13 cellular contexts compared by ENCODE assay signal in the genomic region with DNA sequence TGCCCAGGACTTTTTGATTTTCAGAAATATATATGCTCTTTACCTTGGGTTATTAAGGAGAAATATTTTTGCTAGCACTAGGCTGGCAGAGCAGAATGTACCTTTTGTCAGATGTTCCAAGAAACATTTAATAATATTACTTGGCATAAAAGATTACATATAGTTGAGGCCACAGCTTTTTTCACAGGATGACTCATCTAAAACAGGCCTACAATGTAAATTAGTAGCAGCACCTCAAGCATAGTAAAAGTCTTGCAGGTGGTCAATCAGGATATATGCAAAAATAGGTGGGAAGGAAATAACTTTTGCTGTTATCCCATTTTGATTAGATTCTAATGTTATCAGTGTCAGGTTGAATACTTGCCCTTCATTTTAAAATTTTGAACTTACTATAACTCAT. TPM values are rescaled to one million over a fixed set of nuclear protein-coding genes. Genes with fewer than 3 reads are reported as not detected.
DNase-seq lines count a peak whose midpoint lies in the region; ATAC-seq and TF ChIP-seq lines count a peak whose summit lies in the region.
"Had no signal": no experiment of that assay in that cellular context is flagged by ENCODE, and none has a peak within 500 bp of the region (broad histone marks: within the 10 kb centered on the region; RNA-seq: fewer than 3 reads in every experiment).

No MANE protein-coding gene starts in this region.

- no peak overlapping the region for H3K4ac ChIP-seq in neuronal stem cell (ENCODE audit: low read length)

- peak overlapping the region; percentile 61 for H2AFZ ChIP-seq in neuronal stem cell (ENCODE audit: low read length)

- peaks cover 0 to 2% of the 10 kb centered on the region in 2 donors for H3K9me3 ChIP-seq in neuronal stem cell (replicated peaks in 1 of 2; ENCODE audit: control insufficient read depth in 2 of 2, insufficient read depth in 1 of 2, low read depth in 1 of 2, low read length in 2 of 2)

- no peak overlapping the region for H2BK5ac ChIP-seq in neuronal stem cell (ENCODE audit: low read length)

- peaks cover 0 to 18% of the 10 kb centered on the region in 2 donors for H3K4me1 ChIP-seq in neuronal stem cell (ENCODE audit: control insufficient read depth in 2 of 2, insufficient read depth in 1 of 2, low read depth in 1 of 2, low read length in 2 of 2)

- DNase-seq in WTC11 (ENCODE audit: low spot score) (no peak), neuronal stem cell (ENCODE audit: low spot score) (no peak), left ventricle myocardium superior (no peak)
- DNase-seq: activated naive CD4-positive, alpha-beta T cell treated with anti-CD3 and anti-CD28 coated beads, Interleukin-2, amount 10 ng/mL, durations not matched to agents 7 days and 5 days; NCI-H526 treated with DMSO at 0.1 percent for 48 hours; SIG-M5 had no signal

- H2BK12ac ChIP-seq in neuronal stem cell (ENCODE audit: low read length), result no peak overlapping the region

- H3K27ac Mint-ChIP-seq in WTC11, result peak overlapping the region; percentile 17; the same call in 1 of the 2 replicates
- H3K27ac Mint-ChIP-seq: activated naive CD4-positive, alpha-beta T cell treated with anti-CD3 and anti-CD28 coated beads, Interleukin-2, amount 10 ng/mL, durations not matched to agents 7 days and 5 days; nephron had no signal

- no peak overlapping the region for H2BK120ac ChIP-seq in neuronal stem cell (ENCODE audit: low read depth, low read length)

- no peak for TF ChIP-seq CTCF in WTC11 (IDR thresholded peaks at IDR 0.05)

- peaks cover 37% of the 10 kb centered on the region for H3K4me1 Mint-ChIP-seq in WTC11

- H4K91ac ChIP-seq in neuronal stem cell (ENCODE audit: low read depth, low read length, poor library complexity), result no peak overlapping the region

- CTCF ChIA-PET in WTC11 (lab: Charles Lee), result interaction anchor here (0.8 to 1.6 kb wide), 3 partner anchors 36 to 602 kb away, joined by 3 read pairs; no protein-coding TSS in a partner anchor

- no peaks in the 10 kb centered on the region for H3K79me1 ChIP-seq in neuronal stem cell (ENCODE audit: low read depth, low read length)

- no peak overlapping the region for H3K4me3 Mint-ChIP-seq in WTC11
- H3K4me3 Mint-ChIP-seq: activated naive CD4-positive, alpha-beta T cell treated with anti-CD3 and anti-CD28 coated beads, Interleukin-2, amount 10 ng/mL, durations not matched to agents 7 days and 5 days; nephron had no signal

- no peak overlapping the region for H3K9ac ChIP-seq in neuronal stem cell (ENCODE audit: low read depth, low read length, poor library complexity)

- no peak overlapping the region for H3K27ac ChIP-seq in neuronal stem cell (replicated peaks; ENCODE audit: low read length)
- H3K27ac ChIP-seq: cardiac muscle cell had no signal

- no peaks in the 10 kb centered on the region for H3K36me3 ChIP-seq in neuronal stem cell (replicated peaks in 1 of 2; ENCODE audit: control insufficient read depth in 2 of 2, insufficient read depth in 2 of 2, low read length in 2 of 2)
- H3K36me3 ChIP-seq: cardiac muscle cell had no signal

- no peaks in the 10 kb centered on the region for H3K27me3 Mint-ChIP-seq in WTC11 (ENCODE audit: low read depth)

- H3K9me3 Mint-ChIP-seq in WTC11, result 0 out of 2 replicates have a peak, but pooled peaks cover 4% of the 10 kb centered on the region
- H3K9me3 Mint-ChIP-seq: activated naive CD4-positive, alpha-beta T cell treated with anti-CD3 and anti-CD28 coated beads, Interleukin-2, amount 10 ng/mL, durations not matched to agents 7 days and 5 days; nephron had no signal

- no peak overlapping the region for H3K23ac ChIP-seq in neuronal stem cell (ENCODE audit: low read depth, low read length, poor library complexity)

- H3K4me3 ChIP-seq in neuronal stem cell (ENCODE audit: low read length in 2 of 2), result no peak overlapping the region
- H3K4me3 ChIP-seq: cardiac muscle cell had no signal

- H3K14ac ChIP-seq in neuronal stem cell (ENCODE audit: low read length), result no peak overlapping the region

- H4K8ac ChIP-seq in neuronal stem cell (ENCODE audit: low read depth, low read length), result no peak overlapping the region

- H3K18ac ChIP-seq in neuronal stem cell (ENCODE audit: low read length), result no peak overlapping the region

- H2AK5ac ChIP-seq in neuronal stem cell (ENCODE audit: low read depth, low read length), result no peak overlapping the region

- H3K27me3 ChIP-seq in neuronal stem cell (ENCODE audit: control insufficient read depth in 3 of 3, insufficient read depth in 3 of 3, low read depth in 1 of 3, low read length in 3 of 3), result no peaks in the 10 kb centered on the region
- H3K27me3 ChIP-seq: cardiac muscle cell had no signal

- POLR2A ChIA-PET in WTC11 (lab: Charles Lee), result no interaction called here

- no peak overlapping the region for H2BK15ac ChIP-seq in neuronal stem cell (ENCODE audit: low read length)

- intact Hi-C loops in left ventricle myocardium superior (cut with micrococcal nuclease), result no loop called here

- no peak overlapping the region for H3K4me2 ChIP-seq in neuronal stem cell (ENCODE audit: insufficient read depth, low read length, poor library complexity, severe bottlenecking)

- ATAC-seq in GM21360 (IDR thresholded peaks at IDR 0.05; ENCODE audit: unreplicated experiment) (peak; percentile 59), HG03469 (IDR thresholded peaks at IDR 0.05; ENCODE audit: unreplicated experiment) (peak; percentile 41), WTC11 (no peak), GM19467 (IDR thresholded peaks at IDR 0.05; ENCODE audit: unreplicated experiment) (no peak), left ventricle myocardium superior (no peak), HG03135 (IDR thresholded peaks at IDR 0.05; ENCODE audit: unreplicated experiment) (no peak), HG02938 (IDR thresholded peaks at IDR 0.05; ENCODE audit: unreplicated experiment) (no peak)

- H3K36me3 Mint-ChIP-seq in WTC11, result no peaks in the 10 kb centered on the region
- H3K36me3 Mint-ChIP-seq: activated naive CD4-positive, alpha-beta T cell treated with anti-CD3 and anti-CD28 coated beads, Interleukin-2, amount 10 ng/mL, durations not matched to agents 7 days and 5 days had no signal

TF ChIP-seq in WTC11, 78 proteins besides CTCF, POLR2A, EP300 and RAD21 (continues in another document):
- TF ChIP-seq KAT7 (CRISPR knock-in tag; IDR thresholded peaks at IDR 0.05; ENCODE audit: borderline replicate concordance) (no peak), ZNF416 (CRISPR knock-in tag; IDR thresholded peaks at IDR 0.05) (no peak), GTF2I (CRISPR knock-in tag; conservative IDR thresholded peaks at IDR 0.05) (no peak), CBFB (CRISPR knock-in tag; IDR thresholded peaks at IDR 0.05; ENCODE audit: low read depth) (no peak), ZNF121 (CRISPR knock-in tag; IDR thresholded peaks at IDR 0.05) (no peak)
- TF ChIP-seq, protein P1, sequence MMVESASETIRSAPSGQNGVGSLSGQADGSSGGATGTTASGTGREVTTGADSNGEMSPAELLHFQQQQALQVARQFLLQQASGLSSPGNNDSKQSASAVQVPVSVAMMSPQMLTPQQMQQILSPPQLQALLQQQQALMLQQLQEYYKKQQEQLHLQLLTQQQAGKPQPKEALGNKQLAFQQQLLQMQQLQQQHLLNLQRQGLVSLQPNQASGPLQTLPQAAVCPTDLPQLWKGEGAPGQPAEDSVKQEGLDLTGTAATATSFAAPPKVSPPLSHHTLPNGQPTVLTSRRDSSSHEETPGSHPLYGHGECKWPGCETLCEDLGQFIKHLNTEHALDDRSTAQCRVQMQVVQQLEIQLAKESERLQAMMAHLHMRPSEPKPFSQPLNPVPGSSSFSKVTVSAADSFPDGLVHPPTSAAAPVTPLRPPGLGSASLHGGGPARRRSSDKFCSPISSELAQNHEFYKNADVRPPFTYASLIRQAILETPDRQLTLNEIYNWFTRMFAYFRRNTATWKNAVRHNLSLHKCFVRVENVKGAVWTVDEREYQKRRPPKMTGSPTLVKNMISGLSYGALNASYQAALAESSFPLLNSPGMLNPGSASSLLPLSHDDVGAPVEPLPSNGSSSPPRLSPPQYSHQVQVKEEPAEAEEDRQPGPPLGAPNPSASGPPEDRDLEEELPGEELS (CRISPR knock-in tag; IDR thresholded peaks at IDR 0.05), result no peak
- TF ChIP-seq, protein P2, sequence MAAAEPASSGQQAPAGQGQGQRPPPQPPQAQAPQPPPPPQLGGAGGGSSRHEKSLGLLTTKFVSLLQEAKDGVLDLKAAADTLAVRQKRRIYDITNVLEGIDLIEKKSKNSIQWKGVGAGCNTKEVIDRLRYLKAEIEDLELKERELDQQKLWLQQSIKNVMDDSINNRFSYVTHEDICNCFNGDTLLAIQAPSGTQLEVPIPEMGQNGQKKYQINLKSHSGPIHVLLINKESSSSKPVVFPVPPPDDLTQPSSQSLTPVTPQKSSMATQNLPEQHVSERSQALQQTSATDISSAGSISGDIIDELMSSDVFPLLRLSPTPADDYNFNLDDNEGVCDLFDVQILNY (CRISPR knock-in tag; IDR thresholded peaks at IDR 0.05), result no peak
- TF ChIP-seq, protein P3, sequence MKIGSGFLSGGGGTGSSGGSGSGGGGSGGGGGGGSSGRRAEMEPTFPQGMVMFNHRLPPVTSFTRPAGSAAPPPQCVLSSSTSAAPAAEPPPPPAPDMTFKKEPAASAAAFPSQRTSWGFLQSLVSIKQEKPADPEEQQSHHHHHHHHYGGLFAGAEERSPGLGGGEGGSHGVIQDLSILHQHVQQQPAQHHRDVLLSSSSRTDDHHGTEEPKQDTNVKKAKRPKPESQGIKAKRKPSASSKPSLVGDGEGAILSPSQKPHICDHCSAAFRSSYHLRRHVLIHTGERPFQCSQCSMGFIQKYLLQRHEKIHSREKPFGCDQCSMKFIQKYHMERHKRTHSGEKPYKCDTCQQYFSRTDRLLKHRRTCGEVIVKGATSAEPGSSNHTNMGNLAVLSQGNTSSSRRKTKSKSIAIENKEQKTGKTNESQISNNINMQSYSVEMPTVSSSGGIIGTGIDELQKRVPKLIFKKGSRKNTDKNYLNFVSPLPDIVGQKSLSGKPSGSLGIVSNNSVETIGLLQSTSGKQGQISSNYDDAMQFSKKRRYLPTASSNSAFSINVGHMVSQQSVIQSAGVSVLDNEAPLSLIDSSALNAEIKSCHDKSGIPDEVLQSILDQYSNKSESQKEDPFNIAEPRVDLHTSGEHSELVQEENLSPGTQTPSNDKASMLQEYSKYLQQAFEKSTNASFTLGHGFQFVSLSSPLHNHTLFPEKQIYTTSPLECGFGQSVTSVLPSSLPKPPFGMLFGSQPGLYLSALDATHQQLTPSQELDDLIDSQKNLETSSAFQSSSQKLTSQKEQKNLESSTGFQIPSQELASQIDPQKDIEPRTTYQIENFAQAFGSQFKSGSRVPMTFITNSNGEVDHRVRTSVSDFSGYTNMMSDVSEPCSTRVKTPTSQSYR (CRISPR knock-in tag; IDR thresholded peaks at IDR 0.05), result no peak

RNA-seq across cellular contexts. Expression of a gene that starts 14.9 kb away (rescaled TPM):
- 317 to 344 TPM (median 321 TPM) in 3 replicates for total RNA-seq in WTC11 (2021)
- polyA plus RNA-seq in neuronal stem cell (2013, experiment 1 of 2), result 178 TPM
- 189 TPM for polyA plus RNA-seq in neuronal stem cell (2013, experiment 2 of 2)
- total RNA-seq in left ventricle myocardium superior, result 551 TPM

Comparison
In these comparisons a context has a peak if more than half of its experiments do, and no peak if none do; other contexts are left out.
1. ATAC-seq: peak in GM21360 (single experiment) and HG03469 (single experiment); none in WTC11 (single experiment), GM19467 (single experiment), left ventricle myocardium superior (single experiment), HG03135 (single experiment) and HG02938 (single experiment).